1 cellular context compared by ENCODE assay signal in genomic region chr22:23220485-23221350, GRCh38.
TF ChIP-seq lines count a peak whose summit lies in the region.

No MANE protein-coding gene starts in this region.

TF ChIP-seq in K562, 482 proteins besides CTCF, POLR2A, EP300 and RAD21 (continued from another document):
- peak in 1 of 2 experiments; percentile 71; a peak in 2 of 4 replicates for TF ChIP-seq MLX (CRISPR knock-in tag; conservative IDR thresholded peaks at IDR 0.05)
